42 cellular contexts compared by ENCODE assay signal in the genomic region with DNA sequence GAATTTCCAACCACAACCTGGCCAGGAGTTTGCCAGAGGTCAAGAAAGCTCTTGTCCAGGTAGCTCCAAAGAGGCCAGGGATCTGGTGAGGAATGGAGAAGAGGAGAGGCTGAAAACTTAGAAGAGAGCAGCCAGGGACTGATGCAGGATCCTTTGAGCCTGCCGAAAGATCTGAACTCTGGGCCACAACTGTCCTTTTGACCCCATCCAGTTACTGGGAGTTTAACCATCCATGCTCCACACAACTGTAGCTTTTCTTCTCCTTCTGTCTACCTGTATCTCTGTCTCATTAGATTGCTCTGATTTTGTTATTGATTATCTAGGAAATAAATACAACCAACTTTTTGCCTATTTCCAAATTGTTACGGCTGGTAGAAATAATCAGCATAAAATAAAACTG. TPM values are rescaled to one million over a fixed set of nuclear protein-coding genes. Genes with fewer than 3 reads are reported as not detected.
DNase-seq lines count a peak whose midpoint lies in the region; ATAC-seq, FAIRE-seq and TF ChIP-seq lines count a peak whose summit lies in the region.
"Had no signal": no experiment of that assay in that cellular context is flagged by ENCODE, and none has a peak within 500 bp of the region (broad histone marks: within the 10 kb centered on the region; RNA-seq: fewer than 3 reads in every experiment).

No MANE protein-coding gene starts in this region.

- H3K4me1 ChIP-seq in PC-3 (ENCODE audit: insufficient read depth, low read length), result peaks cover 7% of the 10 kb centered on the region
- H3K4me1 ChIP-seq in HepG2 (ENCODE audit: insufficient read depth, low read length), result 0 out of 2 replicates have a peak, but pooled peaks cover 5% of the 10 kb centered on the region
- H3K4me1 ChIP-seq in liver (ENCODE audit: control insufficient read depth in 4 of 4, insufficient read depth in 4 of 4, low read length in 3 of 4), result no peaks in the 10 kb centered on the region
- H3K4me1 ChIP-seq: A549; BE2C; BLaER1; BLaER1 treated with 17β-estradiol and CSF1 and Interleukin-3, amounts not matched to agents 10 nM and 100 nM; Caco-2 had no signal

- H3K4me3 ChIP-seq in PC-3 (ENCODE audit: low read length) (no peak overlapping the region), HepG2 (replicated peaks in 1 of 3; ENCODE audit: insufficient read depth in 1 of 3, low read depth in 2 of 3, low read length in 3 of 3) (no peak overlapping the region), liver (ENCODE audit: low read depth in 1 of 3, low read length in 3 of 3) (no peak overlapping the region)
- H3K4me3 ChIP-seq: A549; BLaER1; BLaER1 treated with 17β-estradiol and CSF1 and Interleukin-3, amounts not matched to agents 10 nM and 100 nM had no signal

- ATAC-seq in PC-3, result no peak
- ATAC-seq in left lobe of liver, result peak; percentile 69
- ATAC-seq in HepG2, result peak; percentile 57; the same call in 1 of the 3 replicates
- ATAC-seq in GM21825 (IDR thresholded peaks at IDR 0.05; ENCODE audit: unreplicated experiment), result no peak
- ATAC-seq: A549; CD8-positive, alpha-beta T cell had no signal

- no peak for DNase-seq in PC-3
- no peak for DNase-seq in left lobe of liver (ENCODE audit: low spot score)
- no peak for DNase-seq in HepG2 (ENCODE audit: low spot score)
- no peak for DNase-seq in LoVo (ENCODE audit: low spot score)
- DNase-seq in progenitor cell of endocrine pancreas (ENCODE audit: low spot score, unreplicated experiment), result no peak
- DNase-seq in OCI-M1 (lab: John Stamatoyannopoulos, UW), result no peak
- DNase-seq: 8988T; ACHN; AML-193; BE2C; C1 segment of cervical spinal cord; Caco-2; Calu3; CD4-positive, alpha-beta memory T cell; CD4-positive, alpha-beta T cell; CD4-positive, CD25-positive, alpha-beta regulatory T cell; CD8-positive, alpha-beta memory T cell; CD8-positive, alpha-beta T cell; COR-L47; DMS 273 treated with DMSO at 0.1 percent for 48 hours; DMS153; DMS53; DMS79; DMS79 treated with DMSO at 0.1 percent for 48 hours; DND-41; EL had no signal

- H3K27me3 Mint-ChIP-seq in progenitor cell of endocrine pancreas, result no peaks in the 10 kb centered on the region
- H3K27me3 Mint-ChIP-seq: CD4-positive, alpha-beta T cell had no signal

- H3K27me3 ChIP-seq in PC-3 (ENCODE audit: low read length) (no peaks in the 10 kb centered on the region), HepG2 (ENCODE audit: control insufficient read depth in 1 of 2, insufficient read depth in 2 of 2, low read length in 2 of 2) (no peaks in the 10 kb centered on the region), liver (ENCODE audit: control insufficient read depth in 4 of 4, insufficient read depth in 4 of 4, low read length in 3 of 4) (no peaks in the 10 kb centered on the region)
- H3K27me3 ChIP-seq: BE2C; BLaER1; BLaER1 treated with 17β-estradiol and CSF1 and Interleukin-3, amounts not matched to agents 10 nM and 100 nM had no signal

- TF ChIP-seq POLR2A in HepG2 (IDR thresholded peaks at IDR 0.05; ENCODE audit: insufficient read depth in 1 of 2, low read depth in 2 of 2, low read length in 2 of 2), result no peak

- H3K36me3 ChIP-seq in PC-3 (ENCODE audit: low read depth, low read length), result no peaks in the 10 kb centered on the region
- no peaks in the 10 kb centered on the region for H3K36me3 ChIP-seq in HepG2 (replicated peaks in 1 of 2; ENCODE audit: control insufficient read depth in 1 of 2, insufficient read depth in 2 of 2, low read length in 2 of 2)
- H3K36me3 ChIP-seq in liver (ENCODE audit: control insufficient read depth in 4 of 4, insufficient read depth in 3 of 4, low read depth in 1 of 4, low read length in 3 of 4), result no peaks in the 10 kb centered on the region
- H3K36me3 ChIP-seq: BE2C; BLaER1; BLaER1 treated with 17β-estradiol and CSF1 and Interleukin-3, amounts not matched to agents 10 nM and 100 nM had no signal

- TF ChIP-seq EP300 in HepG2 (IDR thresholded peaks at IDR 0.05; ENCODE audit: low read depth in 2 of 2, low read length in 2 of 2), result no peak
- TF ChIP-seq EP300 in HepG2 (CRISPR knock-in tag; IDR thresholded peaks at IDR 0.05; ENCODE audit: borderline replicate concordance), result no peak

- H3K4me2 ChIP-seq in PC-3 (ENCODE audit: low read length) (no peak overlapping the region), HepG2 (ENCODE audit: low read depth, low read length) (no peak overlapping the region)
- H3K4me2 ChIP-seq: A549; BLaER1; BLaER1 treated with 17β-estradiol and CSF1 and Interleukin-3, amounts not matched to agents 10 nM and 100 nM had no signal

- H3K9me3 Mint-ChIP-seq in progenitor cell of endocrine pancreas (ENCODE audit: low read depth), result peaks cover 6% of the 10 kb centered on the region
- H3K9me3 Mint-ChIP-seq: CD4-positive, alpha-beta T cell; CD8-positive, alpha-beta T cell had no signal

- no peak for TF ChIP-seq RAD21 in HepG2 (CRISPR knock-in tag; IDR thresholded peaks at IDR 0.05)
- TF ChIP-seq RAD21 in liver (IDR thresholded peaks at IDR 0.05), result no peak

- H3K79me2 ChIP-seq in PC-3 (ENCODE audit: low read length) (no peaks in the 10 kb centered on the region), HepG2 (ENCODE audit: insufficient read depth, low read length) (no peaks in the 10 kb centered on the region)

- in situ Hi-C loops in HepG2 (cut with HindIII; ENCODE audit: extremely low pct_ligation_motif_present, low pct_unique_long_range_greater_than_20kb), result no loop called here

- CTCF ChIA-PET in PC-3 (lab: Charles Lee), result no interaction called here
- CTCF ChIA-PET in HepG2 (lab: Yijun Ruan, JAX; ENCODE audit: low intra/inter-chr PET ratio, low total read pairs), result no interaction called here

- H3K4me1 Mint-ChIP-seq in progenitor cell of endocrine pancreas (ENCODE audit: low read depth), result no peaks in the 10 kb centered on the region
- H3K4me1 Mint-ChIP-seq: B cell; CD14-positive monocyte; CD4-positive, alpha-beta memory T cell; CD4-positive, CD25-positive, alpha-beta regulatory T cell; CD8-positive, alpha-beta memory T cell had no signal

- no peaks in the 10 kb centered on the region for H4K20me1 ChIP-seq in PC-3 (ENCODE audit: low read length)
- H4K20me1 ChIP-seq in HepG2 (ENCODE audit: insufficient read depth, low read length), result no peaks in the 10 kb centered on the region
- H4K20me1 ChIP-seq: BLaER1; BLaER1 treated with 17β-estradiol and CSF1 and Interleukin-3, amounts not matched to agents 10 nM and 100 nM had no signal

- H3K36me3 Mint-ChIP-seq in progenitor cell of endocrine pancreas (ENCODE audit: insufficient read depth), result no peaks in the 10 kb centered on the region
- H3K36me3 Mint-ChIP-seq: CD14-positive monocyte; CD4-positive, CD25-positive, alpha-beta regulatory T cell; CD8-positive, alpha-beta T cell had no signal

- H3K27ac ChIP-seq in PC-3 (ENCODE audit: low read length) (no peak overlapping the region), HepG2 (ENCODE audit: extremely low read length, insufficient read depth, low read length) (no peak overlapping the region), liver (ENCODE audit: low read depth in 1 of 2, low read length in 2 of 2) (no peak overlapping the region)
- H3K27ac ChIP-seq: 22Rv1; A549; BLaER1; BLaER1 treated with 17β-estradiol and CSF1 and Interleukin-3, amounts not matched to agents 10 nM and 100 nM; C4-2B had no signal

- H3K9ac ChIP-seq in PC-3 (ENCODE audit: low read length) (no peak overlapping the region), HepG2 (ENCODE audit: insufficient read depth, low read depth, low read length) (no peak overlapping the region), liver (ENCODE audit: low read depth in 1 of 2, low read length in 2 of 2) (no peak overlapping the region)
- H3K9ac ChIP-seq: BLaER1; BLaER1 treated with 17β-estradiol and CSF1 and Interleukin-3, amounts not matched to agents 10 nM and 100 nM had no signal

- TF ChIP-seq CTCF in PC-3 (conservative IDR thresholded peaks at IDR 0.05; ENCODE audit: low read depth, low read length), result no peak
- TF ChIP-seq CTCF in HepG2 (CRISPR knock-in tag; IDR thresholded peaks at IDR 0.05), result no peak
- no peak for TF ChIP-seq CTCF in liver (IDR thresholded peaks at IDR 0.05; ENCODE audit: low read depth, low read length, missing input control)
- no peak for TF ChIP-seq CTCF in progenitor cell of endocrine pancreas (IDR thresholded peaks at IDR 0.05; ENCODE audit: unreplicated experiment)

- 21% methylated on average over 2 of the region's 2 CpGs for WGBS in HepG2 (ENCODE audit: low lambda C conversion rate)
- WGBS in liver, result 63% methylated on average over 2 of the region's 2 CpGs

- no peak for FAIRE-seq in HepG2 (lab: Jason Lieb, UNC)
- FAIRE-seq: A204.1, A549, D721Med had no signal

- H2AFZ ChIP-seq in PC-3 (ENCODE audit: low read length), result 0 out of 2 replicates have a peak overlapping the region, but pooled peaks have one; percentile 14
- H2AFZ ChIP-seq in HepG2 (ENCODE audit: low read length), result no peak overlapping the region

- H3F3A ChIP-seq in PC-3 (ENCODE audit: low read length, unreplicated experiment), result no peaks in the 10 kb centered on the region

- H3K9me2 ChIP-seq in PC-3 (replicated peaks; ENCODE audit: low read length), result no peaks in the 10 kb centered on the region

- no peak overlapping the region for H3K4me3 Mint-ChIP-seq in progenitor cell of endocrine pancreas (ENCODE audit: low read depth)
- H3K4me3 Mint-ChIP-seq: B cell; CD14-positive monocyte; CD4-positive, alpha-beta memory T cell; CD4-positive, alpha-beta T cell; CD4-positive, CD25-positive, alpha-beta regulatory T cell; CD8-positive, alpha-beta memory T cell; CD8-positive, alpha-beta T cell had no signal

- POLR2A ChIA-PET in PC-3 (lab: Charles Lee; ENCODE audit: unreplicated experiment) (no interaction called here), HepG2 (lab: Yijun Ruan, JAX) (no interaction called here)

- intact Hi-C loops in PC-3 (cut with micrococcal nuclease) (no loop called here), HepG2 (cut with micrococcal nuclease; ENCODE audit: unreplicated experiment) (no loop called here)

- no peak overlapping the region for H3K27ac Mint-ChIP-seq in progenitor cell of endocrine pancreas
- H3K27ac Mint-ChIP-seq: B cell; CD14-positive monocyte; CD4-positive, alpha-beta memory T cell; CD4-positive, alpha-beta T cell; CD4-positive, CD25-positive, alpha-beta regulatory T cell; CD8-positive, alpha-beta memory T cell; CD8-positive, alpha-beta T cell had no signal

- H3K9me3 ChIP-seq in PC-3 (ENCODE audit: low read length) (no peaks in the 10 kb centered on the region), HepG2 (ENCODE audit: low read length) (no peaks in the 10 kb centered on the region), liver (ENCODE audit: control insufficient read depth in 4 of 4, low read length in 3 of 4) (no peaks in the 10 kb centered on the region)
- H3K9me3 ChIP-seq: BE2C, Caco-2 had no signal

- BruUV-seq in PC-3 (replicated peaks; lab: Mats Ljungman, UMichigan) (no TSS peak), HepG2 (replicated peaks; lab: Mats Ljungman, UMichigan) (no TSS peak)

RNA-seq across cellular contexts. Expression of a gene that starts 36.7 kb away (rescaled TPM):
- total RNA-seq in PC-3 (2014; rRNA removed) (0.04 TPM in 1 of 2 replicates, not detected in the other), left lobe of liver (not detected), HepG2 (2016; rRNA removed; fragmentation: Illumina TruSeq; extraction: Trizol) (not detected in 2 replicates), liver (not detected), progenitor cell of endocrine pancreas (not detected in 2 replicates)
- total RNA-seq in HepG2 (2016; cell fraction: cytosol; rRNA removed; fragmentation: Illumina TruSeq; extraction: Trizol; ENCODE audit: low read depth), result not detected in 2 replicates
- not detected in 2 replicates for total RNA-seq in HepG2 (2016; cell fraction: insoluble cytoplasmic fraction; rRNA removed; fragmentation: Illumina TruSeq; extraction: Trizol)
- total RNA-seq in HepG2 (2016; cell fraction: membrane; rRNA removed; fragmentation: Illumina TruSeq; extraction: Trizol), result not detected in 2 replicates
- total RNA-seq in HepG2 (2016; cell fraction: nucleus; rRNA removed; fragmentation: Illumina TruSeq; extraction: Trizol), result not detected in 2 replicates
- polyA plus RNA-seq in HepG2 (2011; rRNA removed) (not detected in 2 replicates), liver (not detected)
- not detected in 2 replicates for polyA plus RNA-seq in HepG2 (2011; cell fraction: cytosol; rRNA removed)
- not detected in 2 replicates for polyA plus RNA-seq in HepG2 (2011; cell fraction: nucleus; rRNA removed)
- not detected in 2 replicates for polyA plus RNA-seq in HepG2 (2012)
- not detected in 2 replicates for polyA plus RNA-seq in HepG2 (2016; cell fraction: cytosol; fragmentation: Illumina TruSeq; extraction: Trizol; ENCODE audit: low read depth)
- not detected in 2 replicates for polyA plus RNA-seq in HepG2 (2016; cell fraction: insoluble cytoplasmic fraction; fragmentation: Illumina TruSeq; extraction: Trizol; ENCODE audit: low read depth)
- polyA plus RNA-seq in HepG2 (2016; cell fraction: membrane; fragmentation: Illumina TruSeq; extraction: Trizol; ENCODE audit: low read depth), result not detected in 2 replicates
- not detected in 2 replicates for polyA plus RNA-seq in HepG2 (2016; cell fraction: nucleus; fragmentation: Illumina TruSeq; extraction: Trizol; ENCODE audit: insufficient read depth, low read depth)
- polyA minus RNA-seq in HepG2 (2011; rRNA and poly(A)+ RNA removed; ENCODE audit: low replicate concordance), result not detected in 2 replicates
- polyA minus RNA-seq in HepG2 (2011; cell fraction: cytosol; rRNA and poly(A)+ RNA removed), result not detected in 2 replicates
- not detected in 2 replicates for polyA minus RNA-seq in HepG2 (2011; cell fraction: nucleus; rRNA and poly(A)+ RNA removed)
- total RNA-seq: A172; A673; B cell; Caco-2; Calu3; CD4-positive, alpha-beta memory T cell; CD4-positive, alpha-beta T cell; CD4-positive, CD25-positive, alpha-beta regulatory T cell; CD8-positive, alpha-beta T cell; Daoy had no signal
- polyA plus RNA-seq: A549; AG04450; BJ; CD14-positive monocyte; CD4-positive, alpha-beta memory T cell; CD4-positive, CD25-positive, alpha-beta regulatory T cell; CD8-positive, alpha-beta memory T cell had no signal

RNA-seq across cellular contexts. Expression of a gene that starts 55.0 kb away (rescaled TPM):
- total RNA-seq in PC-3 (2014; rRNA removed) (9.7 and 12.3 TPM in 2 replicates), left lobe of liver (20.9 TPM), HepG2 (2016; rRNA removed; fragmentation: Illumina TruSeq; extraction: Trizol) (not detected in 2 replicates), liver (10 to 100 TPM in 1 of 2 donors, 1 to 10 TPM in 1; 4.4 to 20.4 TPM), progenitor cell of endocrine pancreas (0.73 and 0.96 TPM in 2 replicates)
- 0.40 TPM in 1 of 2 replicates, not detected in the other for total RNA-seq in HepG2 (2016; cell fraction: cytosol; rRNA removed; fragmentation: Illumina TruSeq; extraction: Trizol; ENCODE audit: low read depth)
- not detected in 2 replicates for total RNA-seq in HepG2 (2016; cell fraction: insoluble cytoplasmic fraction; rRNA removed; fragmentation: Illumina TruSeq; extraction: Trizol)
- not detected in 2 replicates for total RNA-seq in HepG2 (2016; cell fraction: membrane; rRNA removed; fragmentation: Illumina TruSeq; extraction: Trizol)
- not detected in 2 replicates for total RNA-seq in HepG2 (2016; cell fraction: nucleus; rRNA removed; fragmentation: Illumina TruSeq; extraction: Trizol)
- polyA plus RNA-seq in HepG2 (2011; rRNA removed) (0.24 TPM in 1 of 2 replicates, not detected in the other), liver (10 to 100 TPM; 11.8 to 12.1 TPM)
- 0.08 and 0.22 TPM in 2 replicates for polyA plus RNA-seq in HepG2 (2011; cell fraction: cytosol; rRNA removed)
- polyA plus RNA-seq in HepG2 (2011; cell fraction: nucleus; rRNA removed), result 0.23 and 0.29 TPM in 2 replicates
- polyA plus RNA-seq in HepG2 (2012), result 0.30 and 0.35 TPM in 2 replicates
- polyA plus RNA-seq in HepG2 (2016; cell fraction: cytosol; fragmentation: Illumina TruSeq; extraction: Trizol; ENCODE audit: low read depth), result not detected in 2 replicates
- not detected in 2 replicates for polyA plus RNA-seq in HepG2 (2016; cell fraction: insoluble cytoplasmic fraction; fragmentation: Illumina TruSeq; extraction: Trizol; ENCODE audit: low read depth)
- polyA plus RNA-seq in HepG2 (2016; cell fraction: membrane; fragmentation: Illumina TruSeq; extraction: Trizol; ENCODE audit: low read depth), result not detected in 2 replicates
- not detected in 2 replicates for polyA plus RNA-seq in HepG2 (2016; cell fraction: nucleus; fragmentation: Illumina TruSeq; extraction: Trizol; ENCODE audit: insufficient read depth, low read depth)
- polyA minus RNA-seq in HepG2 (2011; rRNA and poly(A)+ RNA removed; ENCODE audit: low replicate concordance), result 0.12 TPM in 1 of 2 replicates, not detected in the other
- polyA minus RNA-seq in HepG2 (2011; cell fraction: cytosol; rRNA and poly(A)+ RNA removed), result not detected in 2 replicates
- polyA minus RNA-seq in HepG2 (2011; cell fraction: nucleus; rRNA and poly(A)+ RNA removed), result not detected in 2 replicates

Comparison
In these comparisons a context has a peak if more than half of its experiments do, and no peak if none do; other contexts are left out.
1. ATAC-seq: peak in left lobe of liver (single experiment) and HepG2 (single experiment); none in PC-3 (single experiment) and GM21825 (single experiment).